ENCODE assay signal across 20 cellular contexts in genomic region chr4:26827798-26828197, GRCh38.
"Had no signal": no experiment of that assay in that cellular context is flagged by ENCODE, and none has a peak within 500 bp of the region (broad histone marks: within the 10 kb centered on the region; RNA-seq: fewer than 3 reads in every experiment).

No MANE protein-coding gene starts in this region.

- H3K36me3 ChIP-seq: esophagus squamous epithelium, gastroesophageal sphincter, left ventricle myocardium inferior, neural progenitor cell, prostate gland, sigmoid colon, stomach, thoracic aorta, transverse colon had no signal

- H3K9me3 ChIP-seq: gastroesophageal sphincter, left ventricle myocardium inferior, prostate gland, thoracic aorta, transverse colon had no signal

- H3K4me3 ChIP-seq: esophagus squamous epithelium, gastroesophageal sphincter, left ventricle myocardium inferior, lung, neural progenitor cell, prostate gland, sigmoid colon, skin epidermis, stomach, thoracic aorta, transverse colon had no signal

- H3K27me3 Mint-ChIP-seq: natural killer cell treated with Interleukin-12 subunit alpha and Interleukin-12 subunit beta and Interleukin-15 and Interleukin-18, amount 100 ng/mL, for 72 hours had no signal

- H3K36me3 Mint-ChIP-seq: neural progenitor cell had no signal

- DNase-seq: esophagus squamous epithelium; foreskin fibroblast; glutamatergic neuron; immature natural killer cell; left ventricle myocardium inferior; occipital lobe; sigmoid colon; stimulated activated CD4-positive, alpha-beta T cell treated with anti-CD3 and anti-CD28 coated beads, Interleukin-12 subunit alpha, Interleukin-12 subunit beta, amount 100 ng/mL, for 4 hours; stimulated activated naive CD4-positive, alpha-beta T cell; stomach; substantia nigra; transverse colon had no signal

- H3K9ac ChIP-seq: neural progenitor cell, parathyroid adenoma had no signal

- H3K27me3 ChIP-seq: gastroesophageal sphincter, neural progenitor cell, sigmoid colon, stomach, transverse colon had no signal

- ATAC-seq: gastroesophageal sphincter; natural killer cell treated with Interleukin-12 subunit alpha and Interleukin-12 subunit beta and Interleukin-15 and Interleukin-18, amount 100 ng/mL, for 72 hours had no signal

- H2AFZ ChIP-seq: neural progenitor cell, parathyroid adenoma had no signal

- H3K4me3 Mint-ChIP-seq: immature natural killer cell; natural killer cell treated with Interleukin-12 subunit alpha and Interleukin-12 subunit beta and Interleukin-15 and Interleukin-18, amount 100 ng/mL, for 72 hours; neural progenitor cell had no signal

- H3K4me2 ChIP-seq: neural progenitor cell had no signal

- H3K27ac Mint-ChIP-seq: immature natural killer cell; natural killer cell treated with Interleukin-12 subunit alpha and Interleukin-12 subunit beta and Interleukin-15 and Interleukin-18, amount 100 ng/mL, for 72 hours; neural progenitor cell had no signal

- H3K27ac ChIP-seq: gastroesophageal sphincter, neural progenitor cell, parathyroid adenoma, prostate gland, sigmoid colon, skin epidermis, thoracic aorta, transverse colon had no signal

- H3K4me1 ChIP-seq: gastroesophageal sphincter, left ventricle myocardium inferior, parathyroid adenoma, prostate gland, sigmoid colon had no signal
